25 cellular contexts compared by ENCODE assay signal in genomic region chr7:481219-481930, GRCh38. TPM values are rescaled to one million over a fixed set of nuclear protein-coding genes. Genes with fewer than 3 reads are reported as not detected.
DNase-seq lines count a peak whose midpoint lies in the region.
"Had no signal": no experiment of that assay in that cellular context is flagged by ENCODE, and none has a peak within 500 bp of the region (broad histone marks: within the 10 kb centered on the region; RNA-seq: fewer than 3 reads in every experiment).

No MANE protein-coding gene starts in this region.

- intact Hi-C loops in posterior vena cava (cut with DNase I) = no loop called here

- DNase-seq in activated effector memory CD4-positive, alpha-beta T cell treated with anti-CD3 and anti-CD28 coated beads, Interleukin-2, amount 50 U/mL, for 16 hours = peak; percentile 54
- DNase-seq in activated effector memory CD4-positive, alpha-beta T cell treated with Interleukin-2 at 50 U/mL for 16 hours = no peak
- DNase-seq in COLO668 (lab: John Stamatoyannopoulos, UW; ENCODE audit: unreplicated experiment) (peak; percentile 46), iPS-NIHi11 (ENCODE audit: low spot score) (peak; percentile 61), posterior vena cava (ENCODE audit: low spot score) (peak; percentile 50), NCI-H2081 (lab: John Stamatoyannopoulos, UW) (no peak)
- no peak for DNase-seq in activated CD8-positive, alpha-beta memory T cell treated with anti-CD3 and anti-CD28 coated beads for 24 hours
- no peak for DNase-seq in activated T-cell treated with anti-CD3 and anti-CD28 coated beads, Interleukin-2, amount 50 U/mL, for 1 hour
- DNase-seq: 8988T; activated CD8-positive, alpha-beta T cell treated with anti-CD3 and anti-CD28 coated beads for 36 hours; activated naive CD4-positive, alpha-beta T cell treated with anti-CD3 and anti-CD28 coated beads for 36 hours; activated T-cell treated with anti-CD3 and anti-CD28 coated beads, Interleukin-2, amount 50 U/mL, for 4 hours; caudate nucleus; COR-L47; dermis blood vessel endothelial cell; GF-D8; KBM-7; MG63; NCI-H446; NCI-H82; SHP77 treated with DMSO at 0.1 percent for 48 hours; stimulated activated CD4-positive, alpha-beta T cell treated with anti-CD3 and anti-CD28 coated beads, Interleukin-15, amount 100 ng/mL, for 24 hours; SW 1271; T1000; trophoblast cell had no signal

RNA-seq across cellular contexts. Expression of gene PDGFA, which starts 38.3 kb away (rescaled TPM):
- 10 to 100 TPM; 54.1 to 63.1 TPM for total RNA-seq in posterior vena cava

Comparison
In these comparisons a context has a peak if more than half of its experiments do, and no peak if none do; other contexts are left out.
1. DNase-seq: peak in activated effector memory CD4-positive, alpha-beta T cell treated with anti-CD3 and anti-CD28 coated beads, Interleukin-2, amount 50 U/mL, for 16 hours (single experiment), COLO668 (single experiment), iPS-NIHi11 (single experiment) and posterior vena cava (single experiment); none in activated effector memory CD4-positive, alpha-beta T cell treated with Interleukin-2 at 50 U/mL for 16 hours (single experiment), activated CD8-positive, alpha-beta memory T cell treated with anti-CD3 and anti-CD28 coated beads for 24 hours (single experiment), NCI-H2081 (0 of 2) and activated T-cell treated with anti-CD3 and anti-CD28 coated beads, Interleukin-2, amount 50 U/mL, for 1 hour (single experiment).